ENCODE assay signal across 17 cellular contexts in the genomic region with DNA sequence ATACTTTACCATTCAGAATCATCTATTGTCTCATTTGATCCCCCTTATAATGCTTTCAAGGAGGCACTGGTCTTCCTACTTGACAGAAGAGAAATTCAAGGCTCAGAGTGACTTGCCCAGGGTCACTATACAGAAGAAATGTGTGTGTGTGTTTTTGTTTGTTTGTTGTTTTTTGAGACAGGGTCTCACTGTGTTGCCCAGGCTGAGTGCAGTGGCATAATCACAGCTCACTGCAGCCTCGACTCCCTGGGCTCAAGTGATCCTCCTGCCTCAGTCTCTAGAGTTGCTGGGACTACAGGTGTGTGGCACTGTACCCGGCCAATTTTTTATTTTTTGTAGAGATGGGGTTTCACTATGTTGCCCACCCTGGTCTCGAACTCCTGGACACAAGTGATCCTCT. TPM values are rescaled to one million over a fixed set of nuclear protein-coding genes. Genes with fewer than 3 reads are reported as not detected.
DNase-seq lines count a peak whose midpoint lies in the region; ATAC-seq and TF ChIP-seq lines count a peak whose summit lies in the region.
"Had no signal": no experiment of that assay in that cellular context is flagged by ENCODE, and none has a peak within 500 bp of the region (broad histone marks: within the 10 kb centered on the region; RNA-seq: fewer than 3 reads in every experiment).

No MANE protein-coding gene starts in this region.

- H3K27me3 ChIP-seq in BLaER1 (no peaks in the 10 kb centered on the region), stomach (no peaks in the 10 kb centered on the region)
- H3K27me3 ChIP-seq: BE2C had no signal

- TF ChIP-seq CTCF in HEK293 (tag by site-specific recombination; IDR thresholded peaks at IDR 0.05) (no peak), brain (conservative IDR thresholded peaks at IDR 0.05) (no peak), stomach (IDR thresholded peaks at IDR 0.05) (no peak), HFFc6 (IDR thresholded peaks at IDR 0.05) (no peak)

- no peak for DNase-seq in stomach
- DNase-seq in HT-29 (ENCODE audit: low spot score) = no peak
- no peak for DNase-seq in HEK293T (ENCODE audit: extremely low spot score)
- DNase-seq in HFFc6 = no peak
- DNase-seq: BE2C; DMS153; EL; H7; NCI-H1092; NCI-H226; NCI-H526 treated with DMSO at 0.1 percent for 48 hours; NK-92 treated with Interleukin-12 subunit alpha and Interleukin-12 subunit beta, amount 100 ng/mL, for 24 hours; OCI-M1 had no signal

- peaks cover 69% of the 10 kb centered on the region for H3K4me1 ChIP-seq in BLaER1
- H3K4me1 ChIP-seq in HEK293 (ENCODE audit: control insufficient read depth, insufficient read depth, low read length) = peaks cover 7% of the 10 kb centered on the region
- peaks cover 54 to 73% (median 67%) of the 10 kb centered on the region in 4 donors for H3K4me1 ChIP-seq in stomach

- intact Hi-C loops in stomach (cut with DNase I; ENCODE audit: low total_unique reads) = no loop called here

- H3K4me1 Mint-ChIP-seq in brain = peaks cover 84% of the 10 kb centered on the region
- H3K4me1 Mint-ChIP-seq in HFFc6 (ENCODE audit: low read depth) = peaks cover 33% of the 10 kb centered on the region

- H3K4me3 ChIP-seq in BLaER1 (no peak overlapping the region), HEK293 (ENCODE audit: low read depth, low read length) (no peak overlapping the region), stomach (no peak overlapping the region)

- no peaks in the 10 kb centered on the region for H4K20me1 ChIP-seq in BLaER1

- no peak for ATAC-seq in HG03442 (IDR thresholded peaks at IDR 0.05; ENCODE audit: unreplicated experiment)

- H3K27ac ChIP-seq in BLaER1 (no peak overlapping the region), HEK293 (ENCODE audit: extremely low read depth, low read depth, low read length) (no peak overlapping the region), stomach (peak overlapping the region in 4 of 5 donors; percentile 22 to 83 (median 80))

- TF ChIP-seq POLR2A in stomach (IDR thresholded peaks at IDR 0.05) = no peak

- H3K4me3 Mint-ChIP-seq in brain (no peak overlapping the region), HFFc6 (no peak overlapping the region)

- POLR2A ChIA-PET in HEK293 (lab: Yijun Ruan, JAX) = no interaction called here
- POLR2A ChIA-PET in HEK293T (lab: Yijun Ruan, JAX) = interaction anchor here (0.9 to 1.1 kb wide), 2 partner anchors 37 to 50 kb away, joined by 3 read pairs; no protein-coding TSS in a partner anchor

- CTCF ChIA-PET in HEK293 (lab: Yijun Ruan, JAX) (interaction anchor here (0.6 to 0.8 kb wide), 2 partner anchors 10 to 91 kb away, joined by 3 to 4 read pairs; no protein-coding TSS in a partner anchor), HEK293T (lab: Yijun Ruan, JAX) (no interaction called here)

- no peak overlapping the region for H3K9ac ChIP-seq in BLaER1

- H3K4me2 ChIP-seq in BLaER1 = peak overlapping the region; percentile 60

- no peak for TF ChIP-seq EP300 in stomach (IDR thresholded peaks at IDR 0.05)

- H3K9me3 ChIP-seq in BLaER1 (no peaks in the 10 kb centered on the region), HEK293 (ENCODE audit: control insufficient read depth, insufficient read depth, low read depth, low read length) (no peaks in the 10 kb centered on the region), stomach (no peaks in the 10 kb centered on the region)
- H3K9me3 ChIP-seq: BE2C had no signal

- H3K27ac Mint-ChIP-seq in brain (peak overlapping the region in 4 of 5 experiments; percentile 32 to 90 (median 70)), HFFc6 (no peak overlapping the region)

- peaks cover 0 to 10% (median 0%) of the 10 kb centered on the region in 5 experiments for H3K9me3 Mint-ChIP-seq in brain
- H3K9me3 Mint-ChIP-seq in HFFc6 = no peaks in the 10 kb centered on the region

- H3K36me3 ChIP-seq in BLaER1 = no peaks in the 10 kb centered on the region
- H3K36me3 ChIP-seq in HEK293 (ENCODE audit: control insufficient read depth in 2 of 2, insufficient read depth in 1 of 2, low read length in 2 of 2) = no peaks in the 10 kb centered on the region
- H3K36me3 ChIP-seq in stomach = no peaks in the 10 kb centered on the region
- H3K36me3 ChIP-seq: BE2C had no signal

- WGBS in stomach, 5 donors = 89 to 98% (median 90%) methylated on average over 3 of the region's 3 CpGs

- H3K27me3 Mint-ChIP-seq in brain = peaks cover 2% of the 10 kb centered on the region
- H3K27me3 Mint-ChIP-seq in HFFc6 (ENCODE audit: insufficient read depth) = peaks cover 3% of the 10 kb centered on the region

- H3K36me3 Mint-ChIP-seq in brain = no peaks in the 10 kb centered on the region
- H3K36me3 Mint-ChIP-seq in HFFc6 (ENCODE audit: low read depth) = no peaks in the 10 kb centered on the region

TF ChIP-seq in HEK293, 187 proteins besides CTCF, POLR2A, EP300 and RAD21:
- peak; percentile 83 for TF ChIP-seq ZNF121 (tag by site-specific recombination; IDR thresholded peaks at IDR 0.05)
- no peak for TF ChIP-seq ZNF174 (tag by site-specific recombination; IDR thresholded peaks at IDR 0.05)
- TF ChIP-seq ZNF239 (tag by site-specific recombination; IDR thresholded peaks at IDR 0.05) = no peak
- no peak for TF ChIP-seq GLIS1 (tag by site-specific recombination; IDR thresholded peaks at IDR 0.05)
- TF ChIP-seq ZNF670 (tag by site-specific recombination; IDR thresholded peaks at IDR 0.05; ENCODE audit: low read depth) = no peak
- TF ChIP-seq, protein P1, sequence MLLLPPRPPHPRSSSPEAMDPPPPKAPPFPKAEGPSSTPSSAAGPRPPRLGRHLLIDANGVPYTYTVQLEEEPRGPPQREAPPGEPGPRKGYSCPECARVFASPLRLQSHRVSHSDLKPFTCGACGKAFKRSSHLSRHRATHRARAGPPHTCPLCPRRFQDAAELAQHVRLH (tag by site-specific recombination; IDR thresholded peaks at IDR 0.05) = 0 out of 2 replicates have a peak, but pooled peaks have one; percentile 20
- no peak for TF ChIP-seq ZNF146 (tag by site-specific recombination; IDR thresholded peaks at IDR 0.05)

TF ChIP-seq in HEK293T, 16 proteins besides CTCF, POLR2A, EP300 and RAD21:
- TF ChIP-seq ARNT (IDR thresholded peaks at IDR 0.05) (no peak), ELF4 (IDR thresholded peaks at IDR 0.05) (no peak), HDGF (IDR thresholded peaks at IDR 0.05; ENCODE audit: borderline replicate concordance) (no peak), SP1 (IDR thresholded peaks at IDR 0.05) (no peak), CTBP1 (IDR thresholded peaks at IDR 0.05; ENCODE audit: borderline replicate concordance) (no peak), FOXK2 (IDR thresholded peaks at IDR 0.05) (no peak), FOXA1 (IDR thresholded peaks at IDR 0.05) (no peak), SUZ12 (IDR thresholded peaks at IDR 0.05) (no peak), FOXM1 (IDR thresholded peaks at IDR 0.05; ENCODE audit: borderline replicate concordance) (no peak), BHLHE40 (IDR thresholded peaks at IDR 0.05; ENCODE audit: borderline replicate concordance) (no peak)
TF ChIP-seq in HEK293T: peak in this region for 0.

RNA-seq across cellular contexts. Expression of a gene that starts 22.9 kb away (rescaled TPM):
- polyA plus RNA-seq in brain (ENCODE audit: insufficient read depth, low read depth, low replicate concordance) (49.8 TPM), stomach (10 to 100 TPM in 2 of 3 donors, 1 to 10 TPM in 1; 8.5 to 17.7 (median 10.5) TPM)
- total RNA-seq in stomach = 10 to 100 TPM in 4 of 5 donors, 1 to 10 TPM in 1; 5.3 to 43.6 (median 28.4) TPM
- total RNA-seq in HT-29 (2014; rRNA removed; shearing (Covaris generic)) = 25.7 and 31.9 TPM in 2 replicates
- 10 to 100 TPM; 37.1 to 46.3 (median 38.3) TPM for total RNA-seq in HFFc6 (2021; fragmentation: NEBNext Ultra II Directional; extraction: Animal tissue kit (Norgen Biotek cat#: 25700))

Comparison
In these comparisons a context has a peak if more than half of its experiments do, and no peak if none do; other contexts are left out.
1. H3K27ac ChIP-seq: peak in stomach (4 of 5); none in BLaER1 (single experiment) and HEK293 (single experiment).